In genomic region chr16:3059723-3060242, GRCh38 we compare ENCODE assay signal across 8 cellular contexts. TPM values are rescaled to one million over a fixed set of nuclear protein-coding genes. Genes with fewer than 3 reads are reported as not detected.
A peak's percentile ranks its signal among the peaks of the same experiment; 100 is the strongest.
DNase-seq lines count a peak whose midpoint lies in the region; TF ChIP-seq lines count a peak whose summit lies in the region.

No MANE protein-coding gene starts in this region.

- H3K36me3 Mint-ChIP-seq in T-helper 1 cell treated with Interleukin-12 subunit alpha and Interleukin-12 subunit beta and Interleukin-4 antibody, amounts not matched to agents 30 μg/mL and 1 μg/mL, for 36 hours (ENCODE audit: low read depth): peaks cover 47% of the 10 kb centered on the region
- no peaks in the 10 kb centered on the region for H3K36me3 Mint-ChIP-seq in activated naive CD8-positive, alpha-beta T cell

- H3K9me3 Mint-ChIP-seq in T-helper 1 cell treated with Interleukin-12 subunit alpha and Interleukin-12 subunit beta and Interleukin-4 antibody, amounts not matched to agents 30 μg/mL and 1 μg/mL, for 36 hours: peaks cover 13% of the 10 kb centered on the region
- no peaks in the 10 kb centered on the region for H3K9me3 Mint-ChIP-seq in activated naive CD8-positive, alpha-beta T cell (ENCODE audit: low read depth)

- H3K27ac Mint-ChIP-seq in T-helper 1 cell treated with Interleukin-12 subunit alpha and Interleukin-12 subunit beta and Interleukin-4 antibody, amounts not matched to agents 30 μg/mL and 1 μg/mL, for 36 hours: peak overlapping the region; percentile 86
- peak overlapping the region; percentile 86 for H3K27ac Mint-ChIP-seq in activated naive CD8-positive, alpha-beta T cell

- peak overlapping the region; percentile 23 for H3K27ac ChIP-seq in temporal lobe (ENCODE audit: low read depth, low read length)

- TF ChIP-seq CTCF in kidney epithelial cell (IDR thresholded peaks at IDR 0.05; ENCODE audit: insufficient read depth, low read length, poor library complexity, severe bottlenecking): no peak

- H3K4me3 ChIP-seq in kidney epithelial cell (ENCODE audit: low read depth, low read length): peak overlapping the region; percentile 73

- H3K36me3 ChIP-seq in kidney epithelial cell (ENCODE audit: control insufficient read depth, insufficient read depth, low read length): peaks cover 1% of the 10 kb centered on the region

- H3K4me1 Mint-ChIP-seq in T-helper 1 cell treated with Interleukin-12 subunit alpha and Interleukin-12 subunit beta and Interleukin-4 antibody, amounts not matched to agents 30 μg/mL and 1 μg/mL, for 36 hours (ENCODE audit: low read depth): peaks cover 56% of the 10 kb centered on the region
- peaks cover 42% of the 10 kb centered on the region for H3K4me1 Mint-ChIP-seq in activated naive CD8-positive, alpha-beta T cell (ENCODE audit: low read depth)

- H3K4me3 Mint-ChIP-seq in T-helper 1 cell treated with Interleukin-12 subunit alpha and Interleukin-12 subunit beta and Interleukin-4 antibody, amounts not matched to agents 30 μg/mL and 1 μg/mL, for 36 hours: peak overlapping the region; percentile 83
- peak overlapping the region; percentile 87 for H3K4me3 Mint-ChIP-seq in activated naive CD8-positive, alpha-beta T cell

- DNase-seq in T-helper 1 cell (no peak), kidney epithelial cell (ENCODE audit: low read depth) (no peak), SIG-M5 treated with dmso at 0.1 percent for 504 hours (lab: John Stamatoyannopoulos, UW; ENCODE audit: unreplicated experiment) (no peak), COR-L47 (lab: John Stamatoyannopoulos, UW) (no peak)
- no peak for DNase-seq in central memory CD4-positive, alpha-beta T cell

- no peaks in the 10 kb centered on the region for H3K27me3 Mint-ChIP-seq in T-helper 1 cell treated with Interleukin-12 subunit alpha and Interleukin-12 subunit beta and Interleukin-4 antibody, amounts not matched to agents 30 μg/mL and 1 μg/mL, for 36 hours (ENCODE audit: low read depth)
- no peaks in the 10 kb centered on the region for H3K27me3 Mint-ChIP-seq in activated naive CD8-positive, alpha-beta T cell

- H3K27me3 ChIP-seq in kidney epithelial cell (ENCODE audit: control insufficient read depth, insufficient read depth, low read length): no peaks in the 10 kb centered on the region

RNA-seq across cellular contexts. Expression of gene IL32, which starts 5.7 kb away (rescaled TPM):
- total RNA-seq in kidney epithelial cell (621 and 682 TPM in 2 replicates), temporal lobe (2.2 TPM)

RNA-seq across cellular contexts. Expression of gene MMP25, which starts 13.4 kb away (rescaled TPM):
- total RNA-seq in kidney epithelial cell: 0.17 TPM in 1 of 2 replicates, not detected in the other
- 0.49 TPM for total RNA-seq in temporal lobe

RNA-seq across cellular contexts. Expression of gene BICDL2, which starts 23.0 kb away (rescaled TPM):
- total RNA-seq in kidney epithelial cell (6.9 and 9.2 TPM in 2 replicates), temporal lobe (not detected)

RNA-seq across cellular contexts. Expression of gene THOC6, which starts 35.9 kb away (rescaled TPM):
- 12.2 and 17.0 TPM in 2 replicates for total RNA-seq in kidney epithelial cell
- 3.9 TPM for total RNA-seq in temporal lobe

RNA-seq across cellular contexts. Expression of gene HCFC1R1, which starts 36.0 kb away (rescaled TPM):
- total RNA-seq in kidney epithelial cell: 10.2 and 18.4 TPM in 2 replicates
- 8.1 TPM for total RNA-seq in temporal lobe

Comparison
In these comparisons a context has a peak if more than half of its experiments do, and no peak if none do; other contexts are left out.
1. RNA of gene IL32, which starts 5.7 kb away (total RNA-seq): 621 to 682 TPM in kidney epithelial cell; 2.2 TPM in temporal lobe (single experiment); every median in the first group is over 100 times any median in the second.